In the genomic region with DNA sequence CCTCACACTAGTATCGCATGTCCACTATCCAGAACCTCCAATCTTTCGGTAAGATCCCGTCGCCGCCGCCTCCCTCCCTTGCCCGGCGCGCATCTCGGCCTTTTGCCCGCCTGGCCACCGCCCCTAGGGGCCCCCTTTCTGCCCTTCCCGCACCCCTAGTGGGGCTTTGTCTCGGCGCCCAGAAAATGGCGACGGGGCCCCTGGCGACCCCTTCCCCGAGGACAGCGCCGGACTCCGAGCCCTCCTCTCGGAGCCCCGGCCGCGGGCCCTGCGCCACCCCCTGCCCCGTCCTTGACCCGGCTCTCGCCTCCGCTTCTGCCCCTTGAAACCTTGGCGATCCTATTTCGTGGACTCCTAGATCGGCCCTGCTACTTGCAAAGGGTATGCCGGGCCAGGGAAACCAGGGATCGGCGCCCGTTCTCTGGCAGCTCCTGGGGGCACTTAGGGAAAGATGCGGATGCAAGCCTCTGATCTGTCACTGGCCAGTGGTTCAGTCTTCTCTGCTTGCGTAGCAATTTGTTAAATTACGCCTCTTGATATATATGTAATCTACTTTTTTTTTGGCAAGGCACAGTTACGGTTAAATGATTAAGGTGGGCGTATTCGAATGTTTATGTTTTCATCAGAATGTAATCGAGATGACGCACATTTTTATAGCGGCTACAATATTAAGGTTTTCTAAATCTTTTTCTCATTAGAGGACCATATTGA, we compare ENCODE assay signal across 8 cellular contexts. TPM values are rescaled to one million over a fixed set of nuclear protein-coding genes. Genes with fewer than 3 reads are reported as not detected.
DNase-seq lines count a peak whose midpoint lies in the region; ATAC-seq and TF ChIP-seq lines count a peak whose summit lies in the region.

No MANE protein-coding gene starts in this region.

- POLR2A ChIA-PET in activated naive CD8-positive, alpha-beta T cell treated with anti-CD3 and anti-CD28 coated beads, Interleukin-2, amount 10 ng/mL, durations not matched to agents 7 days and 5 days (lab: Charles Lee), result interaction anchor here (0.6 to 1.9 kb wide), 6 partner anchors 106 to 1139 kb away, joined by 3 to 8 read pairs (median 5); partner anchors contain the start of genes CTNNB1, RPL14 and ZNF620

- peaks cover 13% of the 10 kb centered on the region for H3K36me3 Mint-ChIP-seq in activated naive CD8-positive, alpha-beta T cell treated with anti-CD3 and anti-CD28 coated beads, Interleukin-2, amount 10 ng/mL, durations not matched to agents 7 days and 5 days
- H3K36me3 Mint-ChIP-seq in osteocyte (ENCODE audit: unreplicated experiment), result peaks cover 29% of the 10 kb centered on the region

- H3K9me3 Mint-ChIP-seq in activated naive CD8-positive, alpha-beta T cell treated with anti-CD3 and anti-CD28 coated beads, Interleukin-2, amount 10 ng/mL, durations not matched to agents 7 days and 5 days, result no peaks in the 10 kb centered on the region
- no peaks in the 10 kb centered on the region for H3K9me3 Mint-ChIP-seq in osteocyte (ENCODE audit: unreplicated experiment)

- DNase-seq in activated T-cell treated with anti-CD3 and anti-CD28 coated beads for 1 hour (ENCODE audit: low read depth), result peak; percentile 17
- DNase-seq in activated T-cell treated with anti-CD3 and anti-CD28 coated beads, Interleukin-2, amount 50 U/mL, for 1 hour, result no peak
- peak; percentile 6 for DNase-seq in NCI-H146 treated with DMSO at 0.1 percent for 48 hours (lab: John Stamatoyannopoulos, UW; ENCODE audit: unreplicated experiment)
- peak; percentile 70 for DNase-seq in activated naive CD8-positive, alpha-beta T cell treated with anti-CD3 and anti-CD28 coated beads, Interleukin-2, amount 10 ng/mL, durations not matched to agents 7 days and 5 days
- DNase-seq in head of caudate nucleus, result peak; percentile 22 to 75 (median 48)
- peak; percentile 86 for DNase-seq in osteocyte (ENCODE audit: extremely low spot score, unreplicated experiment)
- no peak for DNase-seq in NCI-H1417 treated with DMSO at 0.1 percent for 48 hours (lab: John Stamatoyannopoulos, UW)

- no peaks in the 10 kb centered on the region for H3K27me3 Mint-ChIP-seq in activated naive CD8-positive, alpha-beta T cell treated with anti-CD3 and anti-CD28 coated beads, Interleukin-2, amount 10 ng/mL, durations not matched to agents 7 days and 5 days
- H3K27me3 Mint-ChIP-seq in osteocyte (ENCODE audit: unreplicated experiment), result no peaks in the 10 kb centered on the region

- peaks cover 20% of the 10 kb centered on the region for H3K4me1 Mint-ChIP-seq in activated naive CD8-positive, alpha-beta T cell treated with anti-CD3 and anti-CD28 coated beads, Interleukin-2, amount 10 ng/mL, durations not matched to agents 7 days and 5 days
- peaks cover 19% of the 10 kb centered on the region for H3K4me1 Mint-ChIP-seq in osteocyte (ENCODE audit: unreplicated experiment)

- H3K27ac Mint-ChIP-seq in activated naive CD8-positive, alpha-beta T cell treated with anti-CD3 and anti-CD28 coated beads, Interleukin-2, amount 10 ng/mL, durations not matched to agents 7 days and 5 days, result peak overlapping the region; percentile 94
- peak overlapping the region; percentile 100 for H3K27ac Mint-ChIP-seq in osteocyte (ENCODE audit: unreplicated experiment)

- peak; percentile 23 for ATAC-seq in HG02610 (IDR thresholded peaks at IDR 0.05; ENCODE audit: unreplicated experiment)
- ATAC-seq in activated naive CD8-positive, alpha-beta T cell treated with anti-CD3 and anti-CD28 coated beads, Interleukin-2, amount 10 ng/mL, durations not matched to agents 7 days and 5 days (ENCODE audit: low read depth), result peak; percentile 23

- intact Hi-C loops in head of caudate nucleus (cut with DNase I), result loop anchor here (10.0 kb wide), 1 partner anchor 145 kb away; the partner anchor contains the start of gene RPL14

- peak overlapping the region; percentile 100 for H3K4me3 Mint-ChIP-seq in activated naive CD8-positive, alpha-beta T cell treated with anti-CD3 and anti-CD28 coated beads, Interleukin-2, amount 10 ng/mL, durations not matched to agents 7 days and 5 days
- H3K4me3 Mint-ChIP-seq in osteocyte (ENCODE audit: unreplicated experiment), result peak overlapping the region; percentile 100

- no peak for TF ChIP-seq CTCF in osteocyte (IDR thresholded peaks at IDR 0.05)

RNA-seq across cellular contexts. Expression of gene EIF1B, which starts 0.6 kb away (rescaled TPM):
- 10 to 100 TPM; 35.1 to 38.3 TPM for total RNA-seq in activated naive CD8-positive, alpha-beta T cell treated with anti-CD3 and anti-CD28 coated beads, Interleukin-2, amount 10 ng/mL, durations not matched to agents 7 days and 5 days
- total RNA-seq in osteocyte, result 62.3 and 72.8 TPM in 2 replicates

Comparison
In these comparisons a context has a peak if more than half of its experiments do, and no peak if none do; other contexts are left out.
1. DNase-seq: peak in activated T-cell treated with anti-CD3 and anti-CD28 coated beads for 1 hour (single experiment), NCI-H146 treated with DMSO at 0.1 percent for 48 hours (single experiment), activated naive CD8-positive, alpha-beta T cell treated with anti-CD3 and anti-CD28 coated beads, Interleukin-2, amount 10 ng/mL, durations not matched to agents 7 days and 5 days (single experiment), head of caudate nucleus (42 of 42) and osteocyte (single experiment); none in activated T-cell treated with anti-CD3 and anti-CD28 coated beads, Interleukin-2, amount 50 U/mL, for 1 hour (single experiment) and NCI-H1417 treated with DMSO at 0.1 percent for 48 hours (single experiment).